Comparison of ENCODE assay signal across 1 cellular context in genomic region chr17:44522883-44523671, GRCh38.
TF ChIP-seq lines count a peak whose summit lies in the region.

No MANE protein-coding gene starts in this region.

TF ChIP-seq in GM12878, 131 proteins besides CTCF, POLR2A, EP300 and RAD21 (continued from another document):
- TF ChIP-seq ZNF687 (IDR thresholded peaks at IDR 0.05) (no peak), NR2C2 (IDR thresholded peaks at IDR 0.05; ENCODE audit: borderline replicate concordance, control insufficient read depth, insufficient read length, low read depth) (no peak), REST (IDR thresholded peaks at IDR 0.05; ENCODE audit: low read depth, low read length) (no peak), IKZF1 (conservative IDR thresholded peaks at IDR 0.05) (peak; percentile 32; the same call in 1 of the 2 replicates), TBL1XR1 (IDR thresholded peaks at IDR 0.05; ENCODE audit: low read depth, low read length) (no peak), HDAC6 (IDR thresholded peaks at IDR 0.05; ENCODE audit: unreplicated experiment) (no peak), KAT2A (conservative IDR thresholded peaks at IDR 0.05; ENCODE audit: control insufficient read depth, low read depth, low read length) (no peak), SIX5 (IDR thresholded peaks at IDR 0.05; ENCODE audit: low read depth, low read length, severe bottlenecking) (no peak), RUNX3 (IDR thresholded peaks at IDR 0.05; ENCODE audit: low read length) (0 out of 2 replicates have a peak, but pooled peaks have one; percentile 9), SIN3A (IDR thresholded peaks at IDR 0.05; ENCODE audit: low read depth, low read length) (no peak), ZNF24 (IDR thresholded peaks at IDR 0.05) (no peak), CHD1 (IDR thresholded peaks at IDR 0.05; ENCODE audit: low read depth, low read length) (no peak), IRF5 (IDR thresholded peaks at IDR 0.05; ENCODE audit: borderline replicate concordance) (no peak), SMARCA5 (IDR thresholded peaks at IDR 0.05) (peak; percentile 62; the same call in 1 of the 2 replicates), BMI1 (IDR thresholded peaks at IDR 0.05; ENCODE audit: borderline replicate concordance) (no peak), ZSCAN29 (IDR thresholded peaks at IDR 0.05) (no peak), SMC3 (IDR thresholded peaks at IDR 0.05; ENCODE audit: borderline replicate concordance, low read length) (peak; percentile 76), ATF3 (IDR thresholded peaks at IDR 0.05; ENCODE audit: borderline replicate concordance, extremely low read depth, low read depth, low read length) (no peak), ZNF384 (IDR thresholded peaks at IDR 0.05; ENCODE audit: borderline replicate concordance, low read depth, low read length) (no peak), DPF2 (IDR thresholded peaks at IDR 0.05) (no peak), MEF2A (IDR thresholded peaks at IDR 0.05; ENCODE audit: insufficient read depth, low read depth, low read length) (no peak), SRF (IDR thresholded peaks at IDR 0.05; ENCODE audit: low read depth in 2 of 2, low read length in 2 of 2) (no peak), CBX3 (IDR thresholded peaks at IDR 0.05; ENCODE audit: borderline replicate concordance, low read depth) (no peak), TCF12 (IDR thresholded peaks at IDR 0.05; ENCODE audit: low read depth, low read length) (no peak), NFXL1 (IDR thresholded peaks at IDR 0.05; ENCODE audit: borderline replicate concordance) (no peak), ZZZ3 (IDR thresholded peaks at IDR 0.05; ENCODE audit: control insufficient read depth, insufficient read length, low read depth) (no peak)
- TF ChIP-seq, protein P1, sequence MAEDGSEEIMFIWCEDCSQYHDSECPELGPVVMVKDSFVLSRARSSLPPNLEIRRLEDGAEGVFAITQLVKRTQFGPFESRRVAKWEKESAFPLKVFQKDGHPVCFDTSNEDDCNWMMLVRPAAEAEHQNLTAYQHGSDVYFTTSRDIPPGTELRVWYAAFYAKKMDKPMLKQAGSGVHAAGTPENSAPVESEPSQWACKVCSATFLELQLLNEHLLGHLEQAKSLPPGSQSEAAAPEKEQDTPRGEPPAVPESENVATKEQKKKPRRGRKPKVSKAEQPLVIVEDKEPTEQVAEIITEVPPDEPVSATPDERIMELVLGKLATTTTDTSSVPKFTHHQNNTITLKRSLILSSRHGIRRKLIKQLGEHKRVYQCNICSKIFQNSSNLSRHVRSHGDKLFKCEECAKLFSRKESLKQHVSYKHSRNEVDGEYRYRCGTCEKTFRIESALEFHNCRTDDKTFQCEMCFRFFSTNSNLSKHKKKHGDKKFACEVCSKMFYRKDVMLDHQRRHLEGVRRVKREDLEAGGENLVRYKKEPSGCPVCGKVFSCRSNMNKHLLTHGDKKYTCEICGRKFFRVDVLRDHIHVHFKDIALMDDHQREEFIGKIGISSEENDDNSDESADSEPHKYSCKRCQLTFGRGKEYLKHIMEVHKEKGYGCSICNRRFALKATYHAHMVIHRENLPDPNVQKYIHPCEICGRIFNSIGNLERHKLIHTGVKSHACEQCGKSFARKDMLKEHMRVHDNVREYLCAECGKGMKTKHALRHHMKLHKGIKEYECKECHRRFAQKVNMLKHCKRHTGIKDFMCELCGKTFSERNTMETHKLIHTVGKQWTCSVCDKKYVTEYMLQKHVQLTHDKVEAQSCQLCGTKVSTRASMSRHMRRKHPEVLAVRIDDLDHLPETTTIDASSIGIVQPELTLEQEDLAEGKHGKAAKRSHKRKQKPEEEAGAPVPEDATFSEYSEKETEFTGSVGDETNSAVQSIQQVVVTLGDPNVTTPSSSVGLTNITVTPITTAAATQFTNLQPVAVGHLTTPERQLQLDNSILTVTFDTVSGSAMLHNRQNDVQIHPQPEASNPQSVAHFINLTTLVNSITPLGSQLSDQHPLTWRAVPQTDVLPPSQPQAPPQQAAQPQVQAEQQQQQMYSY (CRISPR knock-in tag; IDR thresholded peaks at IDR 0.05), result no peak
- TF ChIP-seq, protein P2, sequence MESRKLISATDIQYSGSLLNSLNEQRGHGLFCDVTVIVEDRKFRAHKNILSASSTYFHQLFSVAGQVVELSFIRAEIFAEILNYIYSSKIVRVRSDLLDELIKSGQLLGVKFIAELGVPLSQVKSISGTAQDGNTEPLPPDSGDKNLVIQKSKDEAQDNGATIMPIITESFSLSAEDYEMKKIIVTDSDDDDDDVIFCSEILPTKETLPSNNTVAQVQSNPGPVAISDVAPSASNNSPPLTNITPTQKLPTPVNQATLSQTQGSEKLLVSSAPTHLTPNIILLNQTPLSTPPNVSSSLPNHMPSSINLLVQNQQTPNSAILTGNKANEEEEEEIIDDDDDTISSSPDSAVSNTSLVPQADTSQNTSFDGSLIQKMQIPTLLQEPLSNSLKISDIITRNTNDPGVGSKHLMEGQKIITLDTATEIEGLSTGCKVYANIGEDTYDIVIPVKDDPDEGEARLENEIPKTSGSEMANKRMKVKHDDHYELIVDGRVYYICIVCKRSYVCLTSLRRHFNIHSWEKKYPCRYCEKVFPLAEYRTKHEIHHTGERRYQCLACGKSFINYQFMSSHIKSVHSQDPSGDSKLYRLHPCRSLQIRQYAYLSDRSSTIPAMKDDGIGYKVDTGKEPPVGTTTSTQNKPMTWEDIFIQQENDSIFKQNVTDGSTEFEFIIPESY (IDR thresholded peaks at IDR 0.05), result no peak
